In genomic region chr7:12210179-12211053, GRCh38 we compare ENCODE assay signal across 8 cellular contexts. TPM values are rescaled to one million over a fixed set of nuclear protein-coding genes. Genes with fewer than 3 reads are reported as not detected.
DNase-seq lines count a peak whose midpoint lies in the region; ATAC-seq and TF ChIP-seq lines count a peak whose summit lies in the region.

No MANE protein-coding gene starts in this region.

- H3K9me1 ChIP-seq in IMR-90 (ENCODE audit: insufficient read depth, low read length) = peaks cover 2% of the 10 kb centered on the region; the same call in 1 of the 2 replicates

- dilution Hi-C loops in IMR-90 (cut with HindIII; ENCODE audit: low sequenced_read_pairs, unreplicated experiment) = no loop called here

- peak overlapping the region; percentile 94 for H2AFZ ChIP-seq in IMR-90 (replicated peaks; ENCODE audit: low read length, poor library complexity)

- no peak for TF ChIP-seq RAD21 in IMR-90 (IDR thresholded peaks at IDR 0.05; ENCODE audit: low read length)

- peak overlapping the region; percentile 27; the same call in 1 of the 2 replicates for H4K91ac ChIP-seq in IMR-90 (ENCODE audit: insufficient read depth, low read depth, low read length)

- H3K36me3 ChIP-seq in IMR-90 (ENCODE audit: control insufficient read depth, insufficient read depth, low read length) = no peaks in the 10 kb centered on the region
- peaks cover 0 to 9% (median 5%) of the 10 kb centered on the region in 9 donors for H3K36me3 ChIP-seq in heart left ventricle

- in situ Hi-C loops in IMR-90 (cut with MboI; ENCODE audit: low sequenced_read_pairs) = no loop called here

- no peak overlapping the region for H2AK5ac ChIP-seq in IMR-90 (ENCODE audit: low read depth, low read length)

- no TSS peak for BruUV-seq in IMR-90 (replicated peaks; lab: Mats Ljungman, UMichigan)

- peaks cover 26% of the 10 kb centered on the region for H3K4me1 Mint-ChIP-seq in T-helper 1 cell treated with Interleukin-12 subunit alpha and Interleukin-12 subunit beta and Interleukin-4 antibody, amounts not matched to agents 30 μg/mL and 1 μg/mL, for 36 hours (ENCODE audit: low read depth)
- peaks cover 19% of the 10 kb centered on the region for H3K4me1 Mint-ChIP-seq in activated T-helper 17 cell treated with anti-CD3 and anti-CD28 coated beads, Interleukin-2, amount 50 U/mL, for 72 hours
- peaks cover 18% of the 10 kb centered on the region for H3K4me1 Mint-ChIP-seq in progenitor cell of endocrine pancreas (ENCODE audit: low read depth)

- H4K5ac ChIP-seq in IMR-90 (ENCODE audit: low read depth, low read length) = peak overlapping the region; percentile 31

- ATAC-seq in GM21786 (IDR thresholded peaks at IDR 0.05; ENCODE audit: unreplicated experiment) (peak; percentile 28), IMR-90 (ENCODE audit: low read depth) (peak; percentile 61), heart left ventricle (peak; percentile 35 to 63 (median 59))
- ATAC-seq in activated T-helper 17 cell treated with anti-CD3 and anti-CD28 coated beads, Interleukin-2, amount 50 U/mL, for 72 hours (replicated peaks) = peak; percentile 38

- H3K4me3 ChIP-seq in IMR-90 (ENCODE audit: insufficient read depth, low read depth, low read length) (peak overlapping the region; percentile 70), heart left ventricle (peak overlapping the region; percentile 57 to 91 (median 84))

- H3K36me3 Mint-ChIP-seq in T-helper 1 cell treated with Interleukin-12 subunit alpha and Interleukin-12 subunit beta and Interleukin-4 antibody, amounts not matched to agents 30 μg/mL and 1 μg/mL, for 36 hours (ENCODE audit: low read depth) = peaks cover 11% of the 10 kb centered on the region
- peaks cover 18% of the 10 kb centered on the region for H3K36me3 Mint-ChIP-seq in activated T-helper 17 cell treated with anti-CD3 and anti-CD28 coated beads, Interleukin-2, amount 50 U/mL, for 72 hours (ENCODE audit: low read depth)
- H3K36me3 Mint-ChIP-seq in progenitor cell of endocrine pancreas (ENCODE audit: insufficient read depth) = peaks cover 2% of the 10 kb centered on the region

- peaks cover 3% of the 10 kb centered on the region; the same call in 1 of the 2 replicates for H3K4me1 ChIP-seq in IMR-90 (ENCODE audit: control insufficient read depth, insufficient read depth, low read length)
- peaks cover 0 to 22% (median 12%) of the 10 kb centered on the region in 12 donors for H3K4me1 ChIP-seq in heart left ventricle

- no peaks in the 10 kb centered on the region for H3K9me3 Mint-ChIP-seq in T-helper 1 cell treated with Interleukin-12 subunit alpha and Interleukin-12 subunit beta and Interleukin-4 antibody, amounts not matched to agents 30 μg/mL and 1 μg/mL, for 36 hours
- no peaks in the 10 kb centered on the region for H3K9me3 Mint-ChIP-seq in activated T-helper 17 cell treated with anti-CD3 and anti-CD28 coated beads, Interleukin-2, amount 50 U/mL, for 72 hours
- H3K9me3 Mint-ChIP-seq in progenitor cell of endocrine pancreas (ENCODE audit: low read depth) = no peaks in the 10 kb centered on the region

- CTCF ChIA-PET in IMR-90 (lab: Yijun Ruan, JAX) = interaction anchor here (1.0 kb wide), 1 partner anchor 75 kb away, joined by 3 read pairs; no protein-coding TSS in a partner anchor

- H4K20me1 ChIP-seq in IMR-90 (ENCODE audit: insufficient read depth, low read length) = no peaks in the 10 kb centered on the region

- WGBS in IMR-90 (ENCODE audit: extremely low coverage in 2 of 2, insufficient read length in 1 of 2), 2 experiments = 0% methylated on average over 7 of the region's 26 CpGs; no CpG with 5 or more reads in 1 of the 2 experiments
- 3 to 4% (median 3%) methylated on average over 26 of the region's 26 CpGs for WGBS in heart left ventricle, 4 donors

- 0 out of 2 replicates have a peak overlapping the region, but pooled peaks have one; percentile 25 for H3K23ac ChIP-seq in IMR-90 (ENCODE audit: low read depth, low read length)

- H3K9me3 ChIP-seq in IMR-90 (ENCODE audit: control insufficient read depth, insufficient read depth, low read length) (no peaks in the 10 kb centered on the region), heart left ventricle (no peaks in the 10 kb centered on the region)

- peak overlapping the region; percentile 62 for H3K9ac ChIP-seq in IMR-90 (ENCODE audit: low read depth, low read length)

- H3K4me3 Mint-ChIP-seq in T-helper 1 cell treated with Interleukin-12 subunit alpha and Interleukin-12 subunit beta and Interleukin-4 antibody, amounts not matched to agents 30 μg/mL and 1 μg/mL, for 36 hours = peak overlapping the region; percentile 90
- peak overlapping the region; percentile 95 for H3K4me3 Mint-ChIP-seq in activated T-helper 17 cell treated with anti-CD3 and anti-CD28 coated beads, Interleukin-2, amount 50 U/mL, for 72 hours
- peak overlapping the region; percentile 84 for H3K4me3 Mint-ChIP-seq in progenitor cell of endocrine pancreas (ENCODE audit: low read depth)

- no peak for TF ChIP-seq CTCF in IMR-90 (conservative IDR thresholded peaks at IDR 0.05; ENCODE audit: low read depth, low read length)
- TF ChIP-seq CTCF in heart left ventricle (IDR thresholded peaks at IDR 0.05) = no peak
- no peak for TF ChIP-seq CTCF in progenitor cell of endocrine pancreas (IDR thresholded peaks at IDR 0.05; ENCODE audit: unreplicated experiment)

- intact Hi-C loops in IMR-90 (cut with micrococcal nuclease) (loop anchor here (5.0 kb wide), 1 partner anchor 143 kb away; no protein-coding TSS in a partner anchor), heart left ventricle (cut with DNase I) (loop anchor here in 1 of 10 donors (10.0 kb wide), 1 partner anchor 376 kb away; the partner anchor contains the start of gene THSD7A)

- H3K14ac ChIP-seq in IMR-90 (replicated peaks; ENCODE audit: low read depth, low read length) = 0 out of 2 replicates have a peak overlapping the region, but pooled peaks have one; percentile 41

- H3K27ac ChIP-seq in IMR-90 (ENCODE audit: insufficient read depth, low read length) (peak overlapping the region; percentile 2; the same call in 1 of the 2 replicates), heart left ventricle (peak overlapping the region; percentile 82 to 97 (median 94))

- POLR2A ChIA-PET in IMR-90 (lab: Charles Lee; ENCODE audit: unreplicated experiment) = no interaction called here

- peak overlapping the region; percentile 62 for H3K4ac ChIP-seq in IMR-90 (ENCODE audit: low read depth, low read length)

- peak overlapping the region; percentile 65 for H2AK9ac ChIP-seq in IMR-90 (replicated peaks; ENCODE audit: low read depth, low read length, poor library complexity)

- 0 out of 3 replicates have a peak overlapping the region, but pooled peaks have one; percentile 30 for H2BK15ac ChIP-seq in IMR-90 (ENCODE audit: low read depth, low read length)

- H3K56ac ChIP-seq in IMR-90 (ENCODE audit: extremely low read depth, insufficient read depth, low read length) = peak overlapping the region; percentile 55

- peak overlapping the region; percentile 2 for H2BK5ac ChIP-seq in IMR-90 (ENCODE audit: low read depth, low read length, poor library complexity, severe bottlenecking)

- H2BK20ac ChIP-seq in IMR-90 (ENCODE audit: low read depth, low read length) = peak overlapping the region; percentile 19; the same call in 1 of the 2 replicates

- DNase-seq in T-helper 1 cell (no peak), IMR-90 (peak; percentile 8), heart left ventricle (no peak), progenitor cell of endocrine pancreas (ENCODE audit: low spot score, unreplicated experiment) (peak; percentile 10)
- no peak for DNase-seq in effector CD8-positive, alpha-beta T cell (lab: John Stamatoyannopoulos, UW)

- peaks cover 12 to 17% of the 10 kb centered on the region in 2 experiments for H3K79me1 ChIP-seq in IMR-90 (ENCODE audit: low read depth in 1 of 2, low read length in 2 of 2)

- H3K4me2 ChIP-seq in IMR-90 (ENCODE audit: low read depth, low read length) = peak overlapping the region; percentile 74

- H3K27me3 Mint-ChIP-seq in T-helper 1 cell treated with Interleukin-12 subunit alpha and Interleukin-12 subunit beta and Interleukin-4 antibody, amounts not matched to agents 30 μg/mL and 1 μg/mL, for 36 hours (ENCODE audit: low read depth) = peaks cover 46% of the 10 kb centered on the region
- no peaks in the 10 kb centered on the region for H3K27me3 Mint-ChIP-seq in activated T-helper 17 cell treated with anti-CD3 and anti-CD28 coated beads, Interleukin-2, amount 50 U/mL, for 72 hours
- H3K27me3 Mint-ChIP-seq in progenitor cell of endocrine pancreas = peaks cover 18% of the 10 kb centered on the region

- no peak for TF ChIP-seq POLR2A in IMR-90 (IDR thresholded peaks at IDR 0.05; ENCODE audit: low read depth, low read length)
- no peak for TF ChIP-seq POLR2A in heart left ventricle (IDR thresholded peaks at IDR 0.05)

- H3K27me3 ChIP-seq in IMR-90 (ENCODE audit: control insufficient read depth, insufficient read depth, low read length) (peaks cover 3% of the 10 kb centered on the region), heart left ventricle (peaks cover 0 to 4% (median 0%) of the 10 kb centered on the region in 9 donors)

- H3K27ac Mint-ChIP-seq in T-helper 1 cell treated with Interleukin-12 subunit alpha and Interleukin-12 subunit beta and Interleukin-4 antibody, amounts not matched to agents 30 μg/mL and 1 μg/mL, for 36 hours = peak overlapping the region; percentile 97
- peak overlapping the region; percentile 94 for H3K27ac Mint-ChIP-seq in activated T-helper 17 cell treated with anti-CD3 and anti-CD28 coated beads, Interleukin-2, amount 50 U/mL, for 72 hours
- peak overlapping the region; percentile 92 for H3K27ac Mint-ChIP-seq in progenitor cell of endocrine pancreas

- H3K18ac ChIP-seq in IMR-90 (ENCODE audit: low read depth, low read length) = peak overlapping the region; percentile 25; the same call in 1 of the 2 replicates

- H4K8ac ChIP-seq in IMR-90 (ENCODE audit: low read depth in 2 of 2, low read length in 2 of 2) = peak overlapping the region; percentile 65 to 82

- peak overlapping the region; percentile 31; the same call in 1 of the 2 replicates for H2BK120ac ChIP-seq in IMR-90 (ENCODE audit: low read depth, low read length)

TF ChIP-seq in IMR-90, 13 proteins besides CTCF, POLR2A, EP300 and RAD21 (continues in another document):
- TF ChIP-seq MXI1 (IDR thresholded peaks at IDR 0.05; ENCODE audit: borderline replicate concordance, low read depth, low read length) (no peak; the same call in 1 of the 2 replicates), FOS (IDR thresholded peaks at IDR 0.05; ENCODE audit: low read depth, low read length) (no peak), RFX5 (IDR thresholded peaks at IDR 0.05; ENCODE audit: low read depth, low read length) (no peak), MAFK (IDR thresholded peaks at IDR 0.05; ENCODE audit: low read depth, low read length) (no peak), RCOR1 (IDR thresholded peaks at IDR 0.05; ENCODE audit: insufficient replicate concordance, low read length) (no peak)

RNA-seq across cellular contexts. Expression of gene TMEM106B, which starts 0.7 kb away (rescaled TPM):
- total RNA-seq in IMR-90 (2012; rRNA removed) (59.5 and 82.8 TPM in 2 replicates), heart left ventricle (10 to 100 TPM; 35.4 to 54.1 (median 49.0) TPM), progenitor cell of endocrine pancreas (39.3 and 44.7 TPM in 2 replicates)
- polyA plus RNA-seq in IMR-90 (2012; rRNA removed) (19.4 and 24.7 TPM in 2 replicates), heart left ventricle (10 to 100 TPM; 11.5 to 21.3 TPM)
- polyA plus RNA-seq in IMR-90 (2012; cell fraction: cytosol; rRNA removed) = 6.1 and 8.8 TPM in 2 replicates
- 2.2 and 7.9 TPM in 2 replicates for polyA plus RNA-seq in IMR-90 (2012; cell fraction: nucleus; rRNA removed; ENCODE audit: low replicate concordance)
- 10 to 100 TPM; 17.3 to 22.8 TPM for total RNA-seq in activated T-helper 17 cell treated with anti-CD3 and anti-CD28 coated beads, Interleukin-2, amount 50 U/mL, for 72 hours

Comparison
In these comparisons a context has a peak if more than half of its experiments do, and no peak if none do; other contexts are left out.
1. DNase-seq: peak in IMR-90 (single experiment) and progenitor cell of endocrine pancreas (single experiment); none in T-helper 1 cell (0 of 5), heart left ventricle (0 of 5) and effector CD8-positive, alpha-beta T cell (single experiment).
2. Peak in every context shown above with its lines, with median percentiles within 50 percentile points of each other: H3K27ac Mint-ChIP-seq, H3K4me3 Mint-ChIP-seq and ATAC-seq.